8 cellular contexts compared by ENCODE assay signal in genomic region chr2:74458132-74458956, GRCh38. TPM values are rescaled to one million over a fixed set of nuclear protein-coding genes. Genes with fewer than 3 reads are reported as not detected.
A peak's percentile ranks its signal among the peaks of the same experiment; 100 is the strongest.
DNase-seq lines count a peak whose midpoint lies in the region; ATAC-seq lines count a peak whose summit lies in the region.

Gene WBP1 (plus strand): TSS chr2:74458438. CDS start chr2:74458603, 165 bp downstream.

- H3K36me3 ChIP-seq in BLaER1 treated with 17β-estradiol and CSF1 and Interleukin-3, amounts not matched to agents 10 nM and 100 nM: peaks cover 25 to 33% (median 27%) of the 10 kb centered on the region in 11 experiments

- H3K27ac Mint-ChIP-seq in dendritic cell treated with granulocyte-macrophage colony-stimulating factor and Interleukin-4, amounts not matched to agents 40 ng/mL and 50 ng/mL, for 4 days: peak within 1 kb of the TSS; percentile 94

- peaks cover 0 to 20% (median 0%) of the 10 kb centered on the region in 11 experiments; a peak in 6 of 22 replicates for H4K20me1 ChIP-seq in BLaER1 treated with 17β-estradiol and CSF1 and Interleukin-3, amounts not matched to agents 10 nM and 100 nM

- no peaks in the 10 kb centered on the region for H3K9me3 Mint-ChIP-seq in dendritic cell treated with granulocyte-macrophage colony-stimulating factor and Interleukin-4, amounts not matched to agents 40 ng/mL and 50 ng/mL, for 4 days

- H3K4me2 ChIP-seq in BLaER1 treated with 17β-estradiol and CSF1 and Interleukin-3, amounts not matched to agents 10 nM and 100 nM: peak within 1 kb of the TSS; percentile 95 to 99 (median 97)

- no peaks in the 10 kb centered on the region for H3K27me3 Mint-ChIP-seq in dendritic cell treated with granulocyte-macrophage colony-stimulating factor and Interleukin-4, amounts not matched to agents 40 ng/mL and 50 ng/mL, for 4 days

- peak within 1 kb of the TSS; percentile 75 to 91 (median 80) for H3K4me3 ChIP-seq in BLaER1 treated with 17β-estradiol and CSF1 and Interleukin-3, amounts not matched to agents 10 nM and 100 nM

- DNase-seq in NCI-H774 (lab: John Stamatoyannopoulos, UW) (peak; percentile 99), left lobe of liver (ENCODE audit: low spot score) (peak; percentile 100)
- DNase-seq in activated CD4-positive, alpha-beta T cell treated with anti-CD3 and anti-CD28 coated beads, Interleukin-2, amount 50 U/mL, for 4 hours: peak; percentile 99
- peak; percentile 98 for DNase-seq in stimulated activated CD4-positive, alpha-beta T cell treated with anti-CD3 and anti-CD28 coated beads, Interleukin-2, amount 100 ng/mL, for 4 hours (ENCODE audit: low read depth)

- H3K36me3 Mint-ChIP-seq in dendritic cell treated with granulocyte-macrophage colony-stimulating factor and Interleukin-4, amounts not matched to agents 40 ng/mL and 50 ng/mL, for 4 days (ENCODE audit: low read depth): peaks cover 75% of the 10 kb centered on the region

- H3K4me1 Mint-ChIP-seq in dendritic cell treated with granulocyte-macrophage colony-stimulating factor and Interleukin-4, amounts not matched to agents 40 ng/mL and 50 ng/mL, for 4 days (ENCODE audit: low read depth): peaks cover 60% of the 10 kb centered on the region

- peak within 1 kb of the TSS; percentile 85 for H3K4me3 Mint-ChIP-seq in dendritic cell treated with granulocyte-macrophage colony-stimulating factor and Interleukin-4, amounts not matched to agents 40 ng/mL and 50 ng/mL, for 4 days

- ATAC-seq in GM19395 (IDR thresholded peaks at IDR 0.05; ENCODE audit: unreplicated experiment) (peak; percentile 84), HG03565 (IDR thresholded peaks at IDR 0.05; ENCODE audit: unreplicated experiment) (peak; percentile 75), left lobe of liver (peak; percentile 82)

- peak within 1 kb of the TSS; percentile 79 to 91 (median 85) for H3K9ac ChIP-seq in BLaER1 treated with 17β-estradiol and CSF1 and Interleukin-3, amounts not matched to agents 10 nM and 100 nM

- intact Hi-C loops in dendritic cell treated with granulocyte-macrophage colony-stimulating factor and Interleukin-4, amounts not matched to agents 40 ng/mL and 50 ng/mL, for 4 days (cut with micrococcal nuclease): loop anchor here (1.0 kb wide), 1 partner anchor 14 kb away; the partner anchor contains the start of gene MRPL53

- H3K27me3 ChIP-seq in BLaER1 treated with 17β-estradiol and CSF1 and Interleukin-3, amounts not matched to agents 10 nM and 100 nM: no peaks in the 10 kb centered on the region

- peak within 1 kb of the TSS; percentile 67 to 90 (median 85) for H3K27ac ChIP-seq in BLaER1 treated with 17β-estradiol and CSF1 and Interleukin-3, amounts not matched to agents 10 nM and 100 nM

- H3K9me3 ChIP-seq in BLaER1 treated with 17β-estradiol and CSF1 and Interleukin-3, amounts not matched to agents 10 nM and 100 nM (replicated peaks in 1 of 11): no peaks in the 10 kb centered on the region

- peaks cover 33 to 49% (median 39%) of the 10 kb centered on the region in 10 experiments for H3K4me1 ChIP-seq in BLaER1 treated with 17β-estradiol and CSF1 and Interleukin-3, amounts not matched to agents 10 nM and 100 nM

RNA-seq across cellular contexts. Expression of gene WBP1, which starts in this region (rescaled TPM):
- 38.8 TPM for total RNA-seq in left lobe of liver

Comparison
In these comparisons a context has a peak if more than half of its experiments do, and no peak if none do; other contexts are left out.
1. Peak in every context shown above with its lines: DNase-seq, ATAC-seq, H3K4me3 ChIP-seq and H3K27ac ChIP-seq.